19 cellular contexts compared by ENCODE assay signal in genomic region chr16:26599786-26600107, GRCh38.
DNase-seq lines count a peak whose midpoint lies in the region; ATAC-seq, FAIRE-seq and TF ChIP-seq lines count a peak whose summit lies in the region.
"Had no signal": no experiment of that assay in that cellular context is flagged by ENCODE, and none has a peak within 500 bp of the region (broad histone marks: within the 10 kb centered on the region; RNA-seq: fewer than 3 reads in every experiment).

No MANE protein-coding gene starts in this region.

- H3K27me3 Mint-ChIP-seq in activated CD4-positive, alpha-beta memory T cell treated with anti-CD3 and anti-CD28 coated beads for 36 hours: peaks cover 18% of the 10 kb centered on the region

- peaks cover 15 to 45% of the 10 kb centered on the region in 2 donors for H3K36me3 Mint-ChIP-seq in activated naive CD4-positive, alpha-beta T cell treated with anti-CD3 and anti-CD28 coated beads, Interleukin-2, amount 50 U/mL, for 72 hours
- H3K36me3 Mint-ChIP-seq in activated CD4-positive, alpha-beta memory T cell treated with anti-CD3 and anti-CD28 coated beads for 36 hours: peaks cover 5% of the 10 kb centered on the region
- H3K36me3 Mint-ChIP-seq: CD14-positive monocyte; stimulated activated naive B cell treated with anti-CD40 and anti-IgM and Interleukin-4, amounts not matched to agents 10 μg/mL and 1 μg/mL and 100 μg/mL, for 72 hours had no signal

- no peak overlapping the region for H3K4me3 ChIP-seq in H1 (ENCODE audit: extremely low read depth in 1 of 4, insufficient read depth in 2 of 4, low read depth in 3 of 4, low read length in 4 of 4)
- no peak overlapping the region for H3K4me3 ChIP-seq in thyroid gland (replicated peaks in 1 of 3)
- H3K4me3 ChIP-seq in HepG2 (replicated peaks in 1 of 3; ENCODE audit: insufficient read depth in 1 of 3, low read depth in 2 of 3, low read length in 3 of 3): no peak overlapping the region
- H3K4me3 ChIP-seq: breast epithelium, left ventricle myocardium inferior, tibial artery had no signal

- H2BK12ac ChIP-seq in H1 (ENCODE audit: low read depth, low read length): peak overlapping the region; percentile 60; the same call in 1 of the 2 replicates

- no peak overlapping the region for H3K18ac ChIP-seq in H1 (ENCODE audit: extremely low read depth, low read length)

- no peaks in the 10 kb centered on the region for H3K36me3 ChIP-seq in H1 (ENCODE audit: control insufficient read depth in 2 of 4, insufficient read depth in 4 of 4, low read length in 3 of 4)
- no peaks in the 10 kb centered on the region for H3K36me3 ChIP-seq in thyroid gland
- no peaks in the 10 kb centered on the region for H3K36me3 ChIP-seq in HepG2 (replicated peaks in 1 of 2; ENCODE audit: control insufficient read depth in 1 of 2, insufficient read depth in 2 of 2, low read length in 2 of 2)
- H3K36me3 ChIP-seq: breast epithelium, left ventricle myocardium inferior, tibial artery had no signal

- peaks cover 40% of the 10 kb centered on the region for H3K4me1 Mint-ChIP-seq in activated CD4-positive, alpha-beta memory T cell treated with anti-CD3 and anti-CD28 coated beads for 36 hours (ENCODE audit: low read depth)
- H3K4me1 Mint-ChIP-seq: CD14-positive monocyte had no signal

- DNase-seq in activated naive CD4-positive, alpha-beta T cell treated with anti-CD3 and anti-CD28 coated beads, Interleukin-2, amount 50 U/mL, for 72 hours (ENCODE audit: low spot score in 2 of 2): no peak
- DNase-seq in activated naive CD4-positive, alpha-beta T cell treated with Interleukin-2 at 50 U/mL for 16 hours: no peak
- peak; percentile 30 for DNase-seq in activated CD4-positive, alpha-beta memory T cell treated with anti-CD3 and anti-CD28 coated beads for 36 hours
- no peak for DNase-seq in H1 (ENCODE audit: low read depth in 1 of 2, low spot score in 2 of 2)
- DNase-seq in thyroid gland: peak; percentile 14 to 36
- DNase-seq in left lobe of liver (ENCODE audit: low spot score): no peak
- no peak for DNase-seq in HepG2 (ENCODE audit: low spot score)
- no peak for DNase-seq in NCI-H1436 (lab: John Stamatoyannopoulos, UW)
- DNase-seq: cortex of kidney; DMS 273 treated with DMSO at 0.1 percent for 48 hours; left ventricle myocardium inferior; NCI-H1092; NCI-H2029 treated with DMSO at 0.1 percent for 48 hours; stimulated activated naive B cell treated with anti-CD40 and anti-IgM and Interleukin-4, amounts not matched to agents 10 μg/mL and 1 μg/mL and 100 μg/mL, for 72 hours; tibial artery had no signal

- TF ChIP-seq CTCF in H1 (IDR thresholded peaks at IDR 0.05; ENCODE audit: control extremely low read depth in 1 of 3, insufficient read depth in 1 of 3, low read depth in 1 of 3, low read length in 3 of 3): no peak
- TF ChIP-seq CTCF in thyroid gland (IDR thresholded peaks at IDR 0.05): no peak
- TF ChIP-seq CTCF in HepG2 (CRISPR knock-in tag; IDR thresholded peaks at IDR 0.05): no peak

- POLR2A ChIA-PET in activated CD4-positive, alpha-beta memory T cell treated with anti-CD3 and anti-CD28 coated beads for 36 hours (lab: Charles Lee): no interaction called here
- POLR2A ChIA-PET in H1 (lab: Charles Lee; ENCODE audit: partially characterized antibody) (interaction anchor here (0.6 kb wide), 1 partner anchor 328 kb away, joined by 3 read pairs; no protein-coding TSS in a partner anchor), HepG2 (lab: Yijun Ruan, JAX) (no interaction called here)

- peaks cover 10 to 24% of the 10 kb centered on the region in 2 donors for H3K9me3 Mint-ChIP-seq in activated naive CD4-positive, alpha-beta T cell treated with anti-CD3 and anti-CD28 coated beads, Interleukin-2, amount 50 U/mL, for 72 hours
- peaks cover 2% of the 10 kb centered on the region for H3K9me3 Mint-ChIP-seq in activated CD4-positive, alpha-beta memory T cell treated with anti-CD3 and anti-CD28 coated beads for 36 hours
- H3K9me3 Mint-ChIP-seq: CD14-positive monocyte had no signal

- H4K5ac ChIP-seq in H1 (ENCODE audit: insufficient read length, low read depth, low read length): no peak overlapping the region

- H2AFZ ChIP-seq in H1 (ENCODE audit: low read length) (no peak overlapping the region), HepG2 (ENCODE audit: low read length) (no peak overlapping the region)

- H3K23ac ChIP-seq in H1 (ENCODE audit: insufficient read length): no peak overlapping the region

- H3K4ac ChIP-seq in H1 (replicated peaks; ENCODE audit: insufficient read length, low read depth, low read length): no peak overlapping the region

- FAIRE-seq in H1 (lab: Jason Lieb, UNC): no peak
- FAIRE-seq in HepG2 (lab: Jason Lieb, UNC): no peak
- FAIRE-seq: G401.6 had no signal

- no TSS peak for BruUV-seq in HepG2 (replicated peaks; lab: Mats Ljungman, UMichigan)

- H2BK5ac ChIP-seq in H1 (ENCODE audit: low read depth, low read length): peak overlapping the region; percentile 37

- H3K56ac ChIP-seq in H1 (replicated peaks; ENCODE audit: insufficient read length, low read depth, low read length): no peak overlapping the region

- no peak overlapping the region for H2BK120ac ChIP-seq in H1 (replicated peaks; ENCODE audit: low read depth, low read length)

- H3K27me3 ChIP-seq in H1 (replicated peaks in 1 of 4; ENCODE audit: control insufficient read depth in 3 of 4, extremely low read depth in 1 of 4, insufficient read depth in 3 of 4, low read length in 3 of 4): no peaks in the 10 kb centered on the region
- H3K27me3 ChIP-seq in thyroid gland: no peaks in the 10 kb centered on the region
- H3K27me3 ChIP-seq in HepG2 (ENCODE audit: control insufficient read depth in 1 of 2, insufficient read depth in 2 of 2, low read length in 2 of 2): 0 out of 5 replicates have a peak, but pooled peaks cover 0 to under 1% of the 10 kb centered on the region in 2 experiments
- H3K27me3 ChIP-seq: breast epithelium, tibial artery had no signal

- H3K4me1 ChIP-seq in H1 (replicated peaks in 1 of 4; ENCODE audit: control insufficient read depth in 3 of 4, insufficient read depth in 4 of 4, low read length in 3 of 4) (peaks cover 4 to 11% (median 11%) of the 10 kb centered on the region in 4 experiments), thyroid gland (peaks cover 25 to 52% of the 10 kb centered on the region in 2 donors), HepG2 (ENCODE audit: insufficient read depth, low read length) (peaks cover 6% of the 10 kb centered on the region; the same call in 1 of the 2 replicates)
- H3K4me1 ChIP-seq: breast epithelium, left ventricle myocardium inferior, tibial artery had no signal

- no peak for TF ChIP-seq POLR2A in H1 (IDR thresholded peaks at IDR 0.05; ENCODE audit: control extremely low read depth in 1 of 2, low read depth in 2 of 2, low read length in 2 of 2)
- TF ChIP-seq POLR2A in thyroid gland (IDR thresholded peaks at IDR 0.05): no peak
- no peak for TF ChIP-seq POLR2A in HepG2 (IDR thresholded peaks at IDR 0.05; ENCODE audit: insufficient read depth in 1 of 2, low read depth in 2 of 2, low read length in 2 of 2)

- no peak overlapping the region for H4K91ac ChIP-seq in H1 (replicated peaks; ENCODE audit: insufficient read length, low read length)

- peak overlapping the region; percentile 79 to 96 for H3K27ac Mint-ChIP-seq in activated naive CD4-positive, alpha-beta T cell treated with anti-CD3 and anti-CD28 coated beads, Interleukin-2, amount 50 U/mL, for 72 hours
- H3K27ac Mint-ChIP-seq in activated CD4-positive, alpha-beta memory T cell treated with anti-CD3 and anti-CD28 coated beads for 36 hours: peak overlapping the region; percentile 89
- H3K27ac Mint-ChIP-seq: CD14-positive monocyte; stimulated activated naive B cell treated with anti-CD40 and anti-IgM and Interleukin-4, amounts not matched to agents 10 μg/mL and 1 μg/mL and 100 μg/mL, for 72 hours had no signal

- no peak overlapping the region for H3K4me3 Mint-ChIP-seq in activated CD4-positive, alpha-beta memory T cell treated with anti-CD3 and anti-CD28 coated beads for 36 hours
- H3K4me3 Mint-ChIP-seq: CD14-positive monocyte; stimulated activated naive B cell treated with anti-CD40 and anti-IgM and Interleukin-4, amounts not matched to agents 10 μg/mL and 1 μg/mL and 100 μg/mL, for 72 hours had no signal

- 0 out of 2 replicates have a peak overlapping the region, but pooled peaks have one; percentile 19 for H3K27ac ChIP-seq in H1 (ENCODE audit: low read depth, low read length)
- peak overlapping the region in 2 of 3 donors; percentile 87 to 99 for H3K27ac ChIP-seq in thyroid gland
- no peak overlapping the region for H3K27ac ChIP-seq in HepG2 (ENCODE audit: extremely low read length, insufficient read depth, low read length)
- H3K27ac ChIP-seq: KMS-11, left ventricle myocardium inferior, tibial artery had no signal

- H4K20me1 ChIP-seq in H1 (replicated peaks in 1 of 2; ENCODE audit: control insufficient read depth in 1 of 2, insufficient read depth in 2 of 2, low read length in 2 of 2) (no peaks in the 10 kb centered on the region), HepG2 (ENCODE audit: insufficient read depth, low read length) (no peaks in the 10 kb centered on the region)

- no peak overlapping the region for H2BK20ac ChIP-seq in H1 (ENCODE audit: low read length)

- no peaks in the 10 kb centered on the region for H3K79me2 ChIP-seq in H1 (ENCODE audit: control insufficient read depth in 1 of 2, insufficient read depth in 2 of 2, low read length in 2 of 2)
- H3K79me2 ChIP-seq in HepG2 (ENCODE audit: insufficient read depth, low read length): no peaks in the 10 kb centered on the region

- H3K23me2 ChIP-seq in H1 (ENCODE audit: low read depth, low read length): no peaks in the 10 kb centered on the region

- 62% methylated on average over 2 of the region's 2 CpGs; no CpG with 5 or more reads in 1 of the 2 experiments for WGBS in H1 (ENCODE audit: extremely low coverage in 1 of 2, insufficient coverage in 1 of 2, insufficient read length in 1 of 2, insufficient replicate concordance in 2 of 2, low coverage in 1 of 2, low lambda C conversion rate in 2 of 2, missing lambda C conversion rate in 1 of 2), 2 experiments
- 60 to 72% methylated on average over 2 of the region's 2 CpGs for WGBS in thyroid gland, 2 donors
- 0% methylated on average over 2 of the region's 2 CpGs for WGBS in HepG2 (ENCODE audit: low lambda C conversion rate)

- TF ChIP-seq RAD21 in H1 (IDR thresholded peaks at IDR 0.05 in 1 of 2, conservative IDR thresholded peaks at IDR 0.05 in 1 of 2; ENCODE audit: low read depth in 2 of 2, low read length in 2 of 2): no peak
- no peak for TF ChIP-seq RAD21 in HepG2 (CRISPR knock-in tag; IDR thresholded peaks at IDR 0.05)

- H3K14ac ChIP-seq in H1 (ENCODE audit: insufficient read length): no peak overlapping the region

- H4K8ac ChIP-seq in H1 (ENCODE audit: extremely low read depth, insufficient read depth, low read length): no peak overlapping the region

- intact Hi-C loops in activated CD4-positive, alpha-beta memory T cell treated with anti-CD3 and anti-CD28 coated beads for 36 hours (cut with micrococcal nuclease): loop anchor here (5.0 kb wide), 1 partner anchor 68 kb away; no protein-coding TSS in a partner anchor
- intact Hi-C loops in thyroid gland (cut with DNase I): no loop called here
- intact Hi-C loops in HepG2 (cut with micrococcal nuclease; ENCODE audit: unreplicated experiment): no loop called here

- CTCF ChIA-PET in activated CD4-positive, alpha-beta memory T cell treated with anti-CD3 and anti-CD28 coated beads for 36 hours (lab: Charles Lee): no interaction called here
- CTCF ChIA-PET in H1 (lab: Charles Lee; ENCODE audit: partially characterized antibody) (interaction anchor here (0.7 to 1.2 kb wide), 2 partner anchors 46 to 92 kb away, joined by 3 read pairs; no protein-coding TSS in a partner anchor), HepG2 (lab: Yijun Ruan, JAX; ENCODE audit: low intra/inter-chr PET ratio, low total read pairs) (no interaction called here)

- TF ChIP-seq EP300 in H1 (IDR thresholded peaks at IDR 0.05; ENCODE audit: borderline replicate concordance in 1 of 2, low read depth in 2 of 2, low read length in 2 of 2) (no peak), HepG2 (IDR thresholded peaks at IDR 0.05; ENCODE audit: low read depth in 2 of 2, low read length in 2 of 2) (no peak), HepG2 (CRISPR knock-in tag; IDR thresholded peaks at IDR 0.05; ENCODE audit: borderline replicate concordance) (no peak)

- no peak overlapping the region for H2BK15ac ChIP-seq in H1 (ENCODE audit: low read length)

- no peak overlapping the region for H3K9ac ChIP-seq in H1 (replicated peaks in 1 of 4; ENCODE audit: extremely low read depth in 1 of 4, low read depth in 3 of 4, low read length in 3 of 4)
- no peak overlapping the region for H3K9ac ChIP-seq in HepG2 (ENCODE audit: insufficient read depth, low read depth, low read length)
- H3K9ac ChIP-seq: KMS-11 had no signal

- ATAC-seq in activated naive CD4-positive, alpha-beta T cell treated with anti-CD3 and anti-CD28 coated beads, Interleukin-2, amount 50 U/mL, for 72 hours: peak in 1 of 2 donors; percentile 21
- no peak for ATAC-seq in left lobe of liver
- ATAC-seq in HepG2: no peak
- ATAC-seq: stimulated activated naive B cell treated with anti-CD40 and anti-IgM and Interleukin-4, amounts not matched to agents 10 μg/mL and 1 μg/mL and 100 μg/mL, for 72 hours had no signal

- H3K9me3 ChIP-seq in H1 (ENCODE audit: insufficient read depth in 2 of 2, low read depth in 1 of 2, low read length in 1 of 2) (no peaks in the 10 kb centered on the region), thyroid gland (no peaks in the 10 kb centered on the region), HepG2 (ENCODE audit: low read length) (no peaks in the 10 kb centered on the region)
- H3K9me3 ChIP-seq: breast epithelium, left ventricle myocardium inferior, tibial artery had no signal

- no peak overlapping the region; the same call in 1 of the 2 replicates for H2AK5ac ChIP-seq in H1 (ENCODE audit: low read depth, low read length)

- H3K79me1 ChIP-seq in H1 (ENCODE audit: low read depth, low read length): no peaks in the 10 kb centered on the region

- in situ Hi-C loops in HepG2 (cut with HindIII; ENCODE audit: extremely low pct_ligation_motif_present, low pct_unique_long_range_greater_than_20kb): no loop called here

- H3K4me2 ChIP-seq in H1 (ENCODE audit: insufficient read depth in 1 of 2, low read depth in 2 of 2, low read length in 2 of 2) (peak overlapping the region; percentile 32 to 61; a peak in 3 of 4 replicates), HepG2 (ENCODE audit: low read depth, low read length) (no peak overlapping the region)
- H3K4me2 ChIP-seq: KMS-11 had no signal

Comparison
In these comparisons a context has a peak if more than half of its experiments do, and no peak if none do; other contexts are left out.
1. DNase-seq: peak in activated CD4-positive, alpha-beta memory T cell treated with anti-CD3 and anti-CD28 coated beads for 36 hours (single experiment) and thyroid gland (2 of 2); none in activated naive CD4-positive, alpha-beta T cell treated with anti-CD3 and anti-CD28 coated beads, Interleukin-2, amount 50 U/mL, for 72 hours (0 of 2), activated naive CD4-positive, alpha-beta T cell treated with Interleukin-2 at 50 U/mL for 16 hours (single experiment), H1 (0 of 2), left lobe of liver (single experiment), HepG2 (single experiment) and NCI-H1436 (single experiment).